8 cellular contexts compared by ENCODE assay signal in the genomic region with DNA sequence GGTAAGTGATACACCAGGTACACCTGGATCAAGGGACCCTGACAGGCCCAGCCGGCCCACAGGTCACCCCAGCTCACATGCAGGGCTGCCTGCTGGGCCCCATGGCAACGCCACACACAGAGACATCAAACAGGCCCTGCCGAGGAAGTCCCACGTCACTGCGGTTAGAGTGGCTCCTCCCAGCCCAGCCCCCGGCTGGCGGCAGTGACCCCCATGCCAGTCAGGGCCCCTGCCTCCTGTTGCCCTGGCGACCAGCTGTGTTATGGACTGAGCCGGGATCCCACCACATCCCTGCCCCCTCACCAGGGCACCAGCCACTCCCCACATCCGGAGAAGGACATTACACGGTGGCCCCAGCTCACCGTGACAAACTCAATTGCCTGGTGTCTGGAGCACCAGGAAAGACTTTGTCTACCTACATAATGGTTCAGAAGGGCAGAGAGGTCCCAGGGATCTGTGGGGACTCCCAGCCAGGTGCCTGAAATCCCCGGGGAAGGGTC. TPM values are rescaled to one million over a fixed set of nuclear protein-coding genes. Genes with fewer than 3 reads are reported as not detected.
DNase-seq lines count a peak whose midpoint lies in the region; ATAC-seq, FAIRE-seq and TF ChIP-seq lines count a peak whose summit lies in the region.

No MANE protein-coding gene starts in this region.

- H3K4me1 ChIP-seq in SJSA1 (replicated peaks) (peaks cover 60% of the 10 kb centered on the region), upper lobe of right lung (peaks cover 60% of the 10 kb centered on the region)

- H3K27me3 Mint-ChIP-seq in activated naive CD4-positive, alpha-beta T cell treated with anti-CD3 and anti-CD28 coated beads for 36 hours (ENCODE audit: low read depth): no peaks in the 10 kb centered on the region

- TF ChIP-seq CTCF in C4-2B (conservative IDR thresholded peaks at IDR 0.05): no peak
- no peak for TF ChIP-seq CTCF in upper lobe of right lung (IDR thresholded peaks at IDR 0.05)

- H3K9me3 ChIP-seq in SJSA1 (replicated peaks): no peaks in the 10 kb centered on the region
- no peaks in the 10 kb centered on the region for H3K9me3 ChIP-seq in upper lobe of right lung

- ATAC-seq in HG03469 (IDR thresholded peaks at IDR 0.05; ENCODE audit: unreplicated experiment): peak; percentile 41
- peak; percentile 60 for ATAC-seq in upper lobe of right lung

- H3K36me3 Mint-ChIP-seq in activated naive CD4-positive, alpha-beta T cell treated with anti-CD3 and anti-CD28 coated beads for 36 hours (ENCODE audit: low read depth): peaks cover 4% of the 10 kb centered on the region

- H3K9me3 Mint-ChIP-seq in activated naive CD4-positive, alpha-beta T cell treated with anti-CD3 and anti-CD28 coated beads for 36 hours: no peaks in the 10 kb centered on the region

- CTCF ChIA-PET in activated naive CD4-positive, alpha-beta T cell treated with anti-CD3 and anti-CD28 coated beads for 36 hours (lab: Charles Lee): interaction anchor here (0.8 to 2.9 kb wide), 4 partner anchors 9 to 16 kb away, joined by 3 to 9 read pairs (median 4); no protein-coding TSS in a partner anchor

- peak overlapping the region; percentile 98 for H3K27ac Mint-ChIP-seq in activated naive CD4-positive, alpha-beta T cell treated with anti-CD3 and anti-CD28 coated beads for 36 hours

- intact Hi-C loops in activated naive CD4-positive, alpha-beta T cell treated with anti-CD3 and anti-CD28 coated beads for 36 hours (cut with micrococcal nuclease): loop anchor here (1.0 to 10.0 kb wide), 12 partner anchors 7 to 1062 kb away; a partner anchor contains a TSS
- intact Hi-C loops in head of caudate nucleus (cut with DNase I) (no loop called here), posterior vena cava (cut with DNase I) (loop anchor here in 1 of 2 donors (10.0 kb wide), 1 partner anchor 692 kb away; a partner anchor contains a TSS), upper lobe of right lung (cut with DNase I) (no loop called here)

- H3K36me3 ChIP-seq in SJSA1 (peaks cover 9% of the 10 kb centered on the region), upper lobe of right lung (no peaks in the 10 kb centered on the region)

- peak; percentile 93 for FAIRE-seq in GM19239 (lab: Jason Lieb, UNC)

- H3K4me3 Mint-ChIP-seq in activated naive CD4-positive, alpha-beta T cell treated with anti-CD3 and anti-CD28 coated beads for 36 hours: peak overlapping the region; percentile 72

- H3K27me3 ChIP-seq in SJSA1 (replicated peaks) (no peaks in the 10 kb centered on the region), upper lobe of right lung (no peaks in the 10 kb centered on the region)

- H3K4me3 ChIP-seq in SJSA1 (peak overlapping the region; percentile 37), upper lobe of right lung (peak overlapping the region; percentile 54)

- H3K4me1 Mint-ChIP-seq in activated naive CD4-positive, alpha-beta T cell treated with anti-CD3 and anti-CD28 coated beads for 36 hours (ENCODE audit: low read depth): peaks cover 52% of the 10 kb centered on the region

- peak; percentile 95 for DNase-seq in GM19239 (ENCODE audit: insufficient read length, low spot score)
- peak; percentile 99 for DNase-seq in SJSA1 (ENCODE audit: low read depth in 1 of 2, low spot score in 2 of 2)
- peak; percentile 97 for DNase-seq in activated naive CD4-positive, alpha-beta T cell treated with anti-CD3 and anti-CD28 coated beads for 36 hours
- peak in 29 of 42 donors; percentile 20 to 81 (median 56) for DNase-seq in head of caudate nucleus
- DNase-seq in posterior vena cava (ENCODE audit: low spot score): peak; percentile 97
- DNase-seq in upper lobe of right lung: peak; percentile 94

- H3K27ac ChIP-seq in C4-2B (peak overlapping the region; percentile 55), SJSA1 (peak overlapping the region; percentile 100), upper lobe of right lung (peak overlapping the region; percentile 100)

RNA-seq across cellular contexts. Expression of a gene that starts 30.4 kb away (rescaled TPM):
- 0.50 TPM in 1 of 2 replicates, not detected in the other for total RNA-seq in SJSA1 (2014; rRNA removed; shearing (Covaris generic))
- under 1 TPM; 0.55 to 0.74 TPM for total RNA-seq in activated naive CD4-positive, alpha-beta T cell treated with anti-CD3 and anti-CD28 coated beads for 36 hours
- total RNA-seq in posterior vena cava (under 1 TPM in 1 of 2 donors, not detected in 1; 1.00 TPM), upper lobe of right lung (not detected)

RNA-seq across cellular contexts. Expression of a gene that starts 51.3 kb away (rescaled TPM):
- 1.9 and 2.9 TPM in 2 replicates for total RNA-seq in SJSA1 (2014; rRNA removed; shearing (Covaris generic))
- total RNA-seq in activated naive CD4-positive, alpha-beta T cell treated with anti-CD3 and anti-CD28 coated beads for 36 hours: 1 to 10 TPM; 6.7 to 7.1 TPM
- total RNA-seq in posterior vena cava (1 to 10 TPM; 2.5 to 7.8 TPM), upper lobe of right lung (10.6 TPM)

RNA-seq across cellular contexts. Expression of a gene that starts 59.3 kb away (rescaled TPM):
- total RNA-seq in SJSA1 (2014; rRNA removed; shearing (Covaris generic)): 0.21 TPM in 1 of 2 replicates, not detected in the other
- 1 to 10 TPM; 5.8 to 5.9 TPM for total RNA-seq in activated naive CD4-positive, alpha-beta T cell treated with anti-CD3 and anti-CD28 coated beads for 36 hours
- total RNA-seq in posterior vena cava (1 to 10 TPM; 1.2 to 2.0 TPM), upper lobe of right lung (2.0 TPM)

RNA-seq across cellular contexts. Expression of a gene that starts 59.4 kb away (rescaled TPM):
- total RNA-seq in SJSA1 (2014; rRNA removed; shearing (Covaris generic)): 12.3 and 18.3 TPM in 2 replicates
- total RNA-seq in activated naive CD4-positive, alpha-beta T cell treated with anti-CD3 and anti-CD28 coated beads for 36 hours: 10 to 100 TPM; 27.4 to 28.6 TPM
- total RNA-seq in posterior vena cava (10 to 100 TPM; 16.8 to 22.6 TPM), upper lobe of right lung (28.9 TPM)

Comparison
In these comparisons a context has a peak if more than half of its experiments do, and no peak if none do; other contexts are left out.
1. Peak in every context shown above with its lines: DNase-seq, ATAC-seq, H3K4me3 ChIP-seq and H3K27ac ChIP-seq.